1 cellular context compared by ENCODE assay signal in genomic region chr15:35746121-35746520, GRCh38.
TF ChIP-seq lines count a peak whose summit lies in the region.

No MANE protein-coding gene starts in this region.

TF ChIP-seq in K562, 482 proteins besides CTCF, POLR2A, EP300 and RAD21 (continued from another document):
- no peak for TF ChIP-seq ZNF518B (CRISPR knock-in tag; IDR thresholded peaks at IDR 0.05)
- TF ChIP-seq E4F1 (CRISPR knock-in tag; IDR thresholded peaks at IDR 0.05; ENCODE audit: borderline replicate concordance), result no peak
